In the genomic region with DNA sequence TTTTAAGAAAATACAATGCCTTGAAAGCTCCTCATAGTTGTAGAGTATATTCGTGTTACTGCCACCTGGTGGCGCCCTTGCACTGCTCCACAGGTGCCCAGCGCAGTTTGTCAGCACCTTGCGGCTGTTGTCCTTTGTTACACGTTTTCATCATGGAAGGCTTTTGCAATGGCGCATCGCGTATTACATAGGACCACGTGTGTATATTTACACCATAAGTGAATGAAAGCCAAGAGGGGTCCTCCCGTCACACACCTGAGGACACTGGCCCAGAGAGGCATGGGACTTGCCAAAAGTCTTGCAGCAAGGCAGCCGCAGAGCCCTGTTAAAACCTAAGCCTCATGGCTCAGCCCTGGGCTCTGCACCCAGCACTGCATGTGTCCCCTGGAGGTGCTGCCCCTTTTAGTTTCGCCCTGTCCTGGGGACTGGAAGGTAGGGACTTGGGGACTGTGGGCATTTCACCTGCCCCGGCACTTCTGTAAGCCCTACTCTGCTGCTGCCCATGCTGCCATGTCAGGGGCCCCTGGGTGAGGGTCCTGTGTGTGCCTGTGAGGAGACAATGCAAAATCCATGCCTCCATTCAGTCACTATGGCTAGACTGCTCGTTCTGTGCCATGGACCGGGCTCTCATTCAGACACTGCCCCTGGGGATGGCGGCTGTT, we compare ENCODE assay signal across 2 cellular contexts.
TF ChIP-seq lines count a peak whose summit lies in the region.

No MANE protein-coding gene starts in this region.

TF ChIP-seq in GM23338, 12 proteins besides CTCF, POLR2A, EP300 and RAD21 (continued from another document):
- TF ChIP-seq, protein P1, sequence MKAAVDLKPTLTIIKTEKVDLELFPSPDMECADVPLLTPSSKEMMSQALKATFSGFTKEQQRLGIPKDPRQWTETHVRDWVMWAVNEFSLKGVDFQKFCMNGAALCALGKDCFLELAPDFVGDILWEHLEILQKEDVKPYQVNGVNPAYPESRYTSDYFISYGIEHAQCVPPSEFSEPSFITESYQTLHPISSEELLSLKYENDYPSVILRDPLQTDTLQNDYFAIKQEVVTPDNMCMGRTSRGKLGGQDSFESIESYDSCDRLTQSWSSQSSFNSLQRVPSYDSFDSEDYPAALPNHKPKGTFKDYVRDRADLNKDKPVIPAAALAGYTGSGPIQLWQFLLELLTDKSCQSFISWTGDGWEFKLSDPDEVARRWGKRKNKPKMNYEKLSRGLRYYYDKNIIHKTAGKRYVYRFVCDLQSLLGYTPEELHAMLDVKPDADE (IDR thresholded peaks at IDR 0.05) = no peak

TF ChIP-seq in liver, 16 proteins besides CTCF, POLR2A, EP300 and RAD21 (continued from another document):
- TF ChIP-seq, protein P2, sequence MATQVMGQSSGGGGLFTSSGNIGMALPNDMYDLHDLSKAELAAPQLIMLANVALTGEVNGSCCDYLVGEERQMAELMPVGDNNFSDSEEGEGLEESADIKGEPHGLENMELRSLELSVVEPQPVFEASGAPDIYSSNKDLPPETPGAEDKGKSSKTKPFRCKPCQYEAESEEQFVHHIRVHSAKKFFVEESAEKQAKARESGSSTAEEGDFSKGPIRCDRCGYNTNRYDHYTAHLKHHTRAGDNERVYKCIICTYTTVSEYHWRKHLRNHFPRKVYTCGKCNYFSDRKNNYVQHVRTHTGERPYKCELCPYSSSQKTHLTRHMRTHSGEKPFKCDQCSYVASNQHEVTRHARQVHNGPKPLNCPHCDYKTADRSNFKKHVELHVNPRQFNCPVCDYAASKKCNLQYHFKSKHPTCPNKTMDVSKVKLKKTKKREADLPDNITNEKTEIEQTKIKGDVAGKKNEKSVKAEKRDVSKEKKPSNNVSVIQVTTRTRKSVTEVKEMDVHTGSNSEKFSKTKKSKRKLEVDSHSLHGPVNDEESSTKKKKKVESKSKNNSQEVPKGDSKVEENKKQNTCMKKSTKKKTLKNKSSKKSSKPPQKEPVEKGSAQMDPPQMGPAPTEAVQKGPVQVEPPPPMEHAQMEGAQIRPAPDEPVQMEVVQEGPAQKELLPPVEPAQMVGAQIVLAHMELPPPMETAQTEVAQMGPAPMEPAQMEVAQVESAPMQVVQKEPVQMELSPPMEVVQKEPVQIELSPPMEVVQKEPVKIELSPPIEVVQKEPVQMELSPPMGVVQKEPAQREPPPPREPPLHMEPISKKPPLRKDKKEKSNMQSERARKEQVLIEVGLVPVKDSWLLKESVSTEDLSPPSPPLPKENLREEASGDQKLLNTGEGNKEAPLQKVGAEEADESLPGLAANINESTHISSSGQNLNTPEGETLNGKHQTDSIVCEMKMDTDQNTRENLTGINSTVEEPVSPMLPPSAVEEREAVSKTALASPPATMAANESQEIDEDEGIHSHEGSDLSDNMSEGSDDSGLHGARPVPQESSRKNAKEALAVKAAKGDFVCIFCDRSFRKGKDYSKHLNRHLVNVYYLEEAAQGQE (IDR thresholded peaks at IDR 0.05) = no peak
- TF ChIP-seq NR2F2 (IDR thresholded peaks at IDR 0.05) (no peak), ATF3 (IDR thresholded peaks at IDR 0.05) (no peak), HNF4A (conservative IDR thresholded peaks at IDR 0.05) (no peak), JUND (IDR thresholded peaks at IDR 0.05) (no peak), RXRA (IDR thresholded peaks at IDR 0.05) (no peak), YY1 (IDR thresholded peaks at IDR 0.05) (no peak), FOXA1 (IDR thresholded peaks at IDR 0.05) (no peak), MAX (IDR thresholded peaks at IDR 0.05) (no peak), SP1 (IDR thresholded peaks at IDR 0.05) (no peak), FOXA2 (IDR thresholded peaks at IDR 0.05) (no peak)
- TF ChIP-seq, protein P3, sequence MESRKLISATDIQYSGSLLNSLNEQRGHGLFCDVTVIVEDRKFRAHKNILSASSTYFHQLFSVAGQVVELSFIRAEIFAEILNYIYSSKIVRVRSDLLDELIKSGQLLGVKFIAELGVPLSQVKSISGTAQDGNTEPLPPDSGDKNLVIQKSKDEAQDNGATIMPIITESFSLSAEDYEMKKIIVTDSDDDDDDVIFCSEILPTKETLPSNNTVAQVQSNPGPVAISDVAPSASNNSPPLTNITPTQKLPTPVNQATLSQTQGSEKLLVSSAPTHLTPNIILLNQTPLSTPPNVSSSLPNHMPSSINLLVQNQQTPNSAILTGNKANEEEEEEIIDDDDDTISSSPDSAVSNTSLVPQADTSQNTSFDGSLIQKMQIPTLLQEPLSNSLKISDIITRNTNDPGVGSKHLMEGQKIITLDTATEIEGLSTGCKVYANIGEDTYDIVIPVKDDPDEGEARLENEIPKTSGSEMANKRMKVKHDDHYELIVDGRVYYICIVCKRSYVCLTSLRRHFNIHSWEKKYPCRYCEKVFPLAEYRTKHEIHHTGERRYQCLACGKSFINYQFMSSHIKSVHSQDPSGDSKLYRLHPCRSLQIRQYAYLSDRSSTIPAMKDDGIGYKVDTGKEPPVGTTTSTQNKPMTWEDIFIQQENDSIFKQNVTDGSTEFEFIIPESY (IDR thresholded peaks at IDR 0.05) = no peak
